In genomic region chr1:40650075-40650474, GRCh38 we compare ENCODE assay signal across 9 cellular contexts. TPM values are rescaled to one million over a fixed set of nuclear protein-coding genes. Genes with fewer than 3 reads are reported as not detected.
A peak's percentile ranks its signal among the peaks of the same experiment; 100 is the strongest.
DNase-seq lines count a peak whose midpoint lies in the region; ATAC-seq and TF ChIP-seq lines count a peak whose summit lies in the region.
"Had no signal": no experiment of that assay in that cellular context is flagged by ENCODE, and none has a peak within 500 bp of the region (broad histone marks: within the 10 kb centered on the region; RNA-seq: fewer than 3 reads in every experiment).

No MANE protein-coding gene starts in this region.

- no peaks in the 10 kb centered on the region for H3K36me3 ChIP-seq in PC-3 (ENCODE audit: low read depth, low read length)
- H3K36me3 ChIP-seq: thoracic aorta had no signal

- H4K20me1 ChIP-seq in PC-3 (ENCODE audit: low read length): no peaks in the 10 kb centered on the region

- no peaks in the 10 kb centered on the region for H3K4me1 Mint-ChIP-seq in activated naive CD4-positive, alpha-beta T cell treated with anti-CD3 and anti-CD28 coated beads for 36 hours (ENCODE audit: low read depth)
- H3K4me1 Mint-ChIP-seq in stimulated activated naive B cell treated with anti-CD40 and anti-IgM and Interleukin-4, amounts not matched to agents 10 μg/mL and 1 μg/mL and 100 μg/mL, for 72 hours: peaks cover 2 to 12% of the 10 kb centered on the region in 2 donors
- peaks cover 11% of the 10 kb centered on the region for H3K4me1 Mint-ChIP-seq in T-helper 17 cell

- H3F3A ChIP-seq in PC-3 (ENCODE audit: low read length, unreplicated experiment): no peaks in the 10 kb centered on the region

- BruUV-seq in PC-3 (replicated peaks; lab: Mats Ljungman, UMichigan): no TSS peak

- no peaks in the 10 kb centered on the region for H3K9me2 ChIP-seq in PC-3 (replicated peaks; ENCODE audit: low read length)

- H3K27ac ChIP-seq in PC-3 (ENCODE audit: low read length): no peak overlapping the region
- H3K27ac ChIP-seq: thoracic aorta had no signal

- H3K9me3 ChIP-seq in PC-3 (ENCODE audit: low read length) (no peaks in the 10 kb centered on the region), T-helper 17 cell (ENCODE audit: control insufficient read depth, low read length, poor library complexity, severe bottlenecking) (no peaks in the 10 kb centered on the region)
- H3K9me3 ChIP-seq: thoracic aorta had no signal

- TF ChIP-seq CTCF in PC-3 (conservative IDR thresholded peaks at IDR 0.05; ENCODE audit: low read depth, low read length) (peak; percentile 38; the same call in 1 of the 2 replicates), fibroblast of mammary gland (conservative IDR thresholded peaks at IDR 0.05; ENCODE audit: control insufficient read depth, insufficient read depth, low read depth, low read length) (peak; percentile 27)

- H2AFZ ChIP-seq in PC-3 (ENCODE audit: low read length): no peak overlapping the region

- POLR2A ChIA-PET in PC-3 (lab: Charles Lee; ENCODE audit: unreplicated experiment): no interaction called here

- no peak overlapping the region for H3K27ac Mint-ChIP-seq in activated naive CD4-positive, alpha-beta T cell treated with anti-CD3 and anti-CD28 coated beads for 36 hours
- no peak overlapping the region for H3K27ac Mint-ChIP-seq in stimulated activated naive B cell treated with anti-CD40 and anti-IgM and Interleukin-4, amounts not matched to agents 10 μg/mL and 1 μg/mL and 100 μg/mL, for 72 hours
- no peak overlapping the region for H3K27ac Mint-ChIP-seq in T-helper 17 cell

- no peaks in the 10 kb centered on the region for H3K79me2 ChIP-seq in PC-3 (ENCODE audit: low read length)

- no peak overlapping the region for H3K4me2 ChIP-seq in PC-3 (ENCODE audit: low read length)

- H3K4me3 ChIP-seq in PC-3 (ENCODE audit: low read length) (no peak overlapping the region), fibroblast of mammary gland (ENCODE audit: control insufficient read depth, low read depth, low read length) (no peak overlapping the region)
- H3K4me3 ChIP-seq: thoracic aorta had no signal

- no peaks in the 10 kb centered on the region for H3K36me3 Mint-ChIP-seq in activated naive CD4-positive, alpha-beta T cell treated with anti-CD3 and anti-CD28 coated beads for 36 hours (ENCODE audit: low read depth)
- H3K36me3 Mint-ChIP-seq in stimulated activated naive B cell treated with anti-CD40 and anti-IgM and Interleukin-4, amounts not matched to agents 10 μg/mL and 1 μg/mL and 100 μg/mL, for 72 hours: no peaks in the 10 kb centered on the region
- peaks cover 7% of the 10 kb centered on the region for H3K36me3 Mint-ChIP-seq in T-helper 17 cell (ENCODE audit: low read depth)

- no peaks in the 10 kb centered on the region for H3K9me3 Mint-ChIP-seq in activated naive CD4-positive, alpha-beta T cell treated with anti-CD3 and anti-CD28 coated beads for 36 hours
- no peaks in the 10 kb centered on the region for H3K9me3 Mint-ChIP-seq in stimulated activated naive B cell treated with anti-CD40 and anti-IgM and Interleukin-4, amounts not matched to agents 10 μg/mL and 1 μg/mL and 100 μg/mL, for 72 hours

- DNase-seq in activated naive CD4-positive, alpha-beta T cell treated with anti-CD3 and anti-CD28 coated beads for 36 hours: peak; percentile 23
- DNase-seq in activated naive CD4-positive, alpha-beta T cell treated with anti-CD3 and anti-CD28 coated beads, Interleukin-2, amount 50 U/mL, for 16 hours: no peak
- DNase-seq in PC-3 (no peak), fibroblast of mammary gland (ENCODE audit: low read depth) (no peak), T-helper 17 cell (no peak), AG20443 (ENCODE audit: low spot score) (no peak)
- no peak for DNase-seq in stimulated activated naive B cell treated with anti-CD40 and anti-IgM and Interleukin-4, amounts not matched to agents 10 μg/mL and 1 μg/mL and 100 μg/mL, for 72 hours

- H3K27me3 Mint-ChIP-seq in activated naive CD4-positive, alpha-beta T cell treated with anti-CD3 and anti-CD28 coated beads for 36 hours (ENCODE audit: low read depth): peaks cover 3% of the 10 kb centered on the region
- H3K27me3 Mint-ChIP-seq in stimulated activated naive B cell treated with anti-CD40 and anti-IgM and Interleukin-4, amounts not matched to agents 10 μg/mL and 1 μg/mL and 100 μg/mL, for 72 hours: peaks cover 9 to 10% of the 10 kb centered on the region in 2 donors
- peaks cover 28% of the 10 kb centered on the region for H3K27me3 Mint-ChIP-seq in T-helper 17 cell

- ATAC-seq in PC-3 (peak; percentile 14), T-helper 17 cell (no peak), GM21723 (IDR thresholded peaks at IDR 0.05; ENCODE audit: unreplicated experiment) (no peak)
- ATAC-seq in stimulated activated naive B cell treated with anti-CD40 and anti-IgM and Interleukin-4, amounts not matched to agents 10 μg/mL and 1 μg/mL and 100 μg/mL, for 72 hours (replicated peaks): peak; percentile 53 to 58

- no peak overlapping the region for H3K9ac ChIP-seq in PC-3 (ENCODE audit: low read length)

- H3K4me3 Mint-ChIP-seq in activated naive CD4-positive, alpha-beta T cell treated with anti-CD3 and anti-CD28 coated beads for 36 hours: no peak overlapping the region
- H3K4me3 Mint-ChIP-seq in stimulated activated naive B cell treated with anti-CD40 and anti-IgM and Interleukin-4, amounts not matched to agents 10 μg/mL and 1 μg/mL and 100 μg/mL, for 72 hours: no peak overlapping the region
- H3K4me3 Mint-ChIP-seq in T-helper 17 cell: no peak overlapping the region

- no peaks in the 10 kb centered on the region for H3K27me3 ChIP-seq in PC-3 (ENCODE audit: low read length)

- CTCF ChIA-PET in activated naive CD4-positive, alpha-beta T cell treated with anti-CD3 and anti-CD28 coated beads for 36 hours (lab: Charles Lee): interaction anchor here (1.6 kb wide), 1 partner anchor 14 kb away, joined by 5 read pairs; no protein-coding TSS in a partner anchor
- CTCF ChIA-PET in PC-3 (lab: Charles Lee): no interaction called here

- intact Hi-C loops in activated naive CD4-positive, alpha-beta T cell treated with anti-CD3 and anti-CD28 coated beads for 36 hours (cut with micrococcal nuclease): no loop called here
- intact Hi-C loops in PC-3 (cut with micrococcal nuclease): no loop called here

- H3K4me1 ChIP-seq in PC-3 (ENCODE audit: insufficient read depth, low read length): peaks cover 20% of the 10 kb centered on the region

RNA-seq across cellular contexts. Expression of gene RIMS3, which starts 15.4 kb away (rescaled TPM):
- 1 to 10 TPM; 3.6 to 3.7 TPM for total RNA-seq in activated naive CD4-positive, alpha-beta T cell treated with anti-CD3 and anti-CD28 coated beads for 36 hours
- total RNA-seq in PC-3 (2014; rRNA removed): 2.9 and 4.2 TPM in 2 replicates
- total RNA-seq in T-helper 17 cell: 1 to 10 TPM; 1.7 to 2.1 TPM

RNA-seq across cellular contexts. Expression of gene NFYC, which starts 41.4 kb away (rescaled TPM):
- total RNA-seq in activated naive CD4-positive, alpha-beta T cell treated with anti-CD3 and anti-CD28 coated beads for 36 hours: 10 to 100 TPM; 53.5 to 63.1 TPM
- total RNA-seq in PC-3 (2014; rRNA removed) (49.4 and 52.6 TPM in 2 replicates), T-helper 17 cell (10 to 100 TPM; 42.3 to 45.7 TPM)

Comparison
In these comparisons a context has a peak if more than half of its experiments do, and no peak if none do; other contexts are left out.
1. ATAC-seq: peak in PC-3 (single experiment) and stimulated activated naive B cell treated with anti-CD40 and anti-IgM and Interleukin-4, amounts not matched to agents 10 μg/mL and 1 μg/mL and 100 μg/mL, for 72 hours (2 of 2); none in T-helper 17 cell (single experiment) and GM21723 (single experiment).